ENCODE assay signal across 13 cellular contexts in genomic region chr10:97095701-97096300, GRCh38.
DNase-seq lines count a peak whose midpoint lies in the region; ATAC-seq and TF ChIP-seq lines count a peak whose summit lies in the region.
"Had no signal": no experiment of that assay in that cellular context is flagged by ENCODE, and none has a peak within 500 bp of the region (broad histone marks: within the 10 kb centered on the region; RNA-seq: fewer than 3 reads in every experiment).

No MANE protein-coding gene starts in this region.

- intact Hi-C loops in CD4-positive, alpha-beta T cell (cut with DNase I, micrococcal nuclease) = no loop called here

- 0 out of 2 replicates have a peak, but pooled peaks cover 5% of the 10 kb centered on the region for H3K9me3 ChIP-seq in BLaER1
- H3K9me3 ChIP-seq in CD8-positive, alpha-beta memory T cell (ENCODE audit: low read length) = no peaks in the 10 kb centered on the region
- H3K9me3 ChIP-seq in CD4-positive, alpha-beta T cell (ENCODE audit: control insufficient read depth, low read length) = no peaks in the 10 kb centered on the region

- POLR2A ChIA-PET in CD8-positive, alpha-beta memory T cell (lab: Charles Lee) = no interaction called here
- POLR2A ChIA-PET in CD4-positive, alpha-beta T cell (lab: Charles Lee) = no interaction called here

- peak overlapping the region; percentile 43; the same call in 1 of the 2 replicates for H3K4me3 ChIP-seq in BLaER1
- no peak overlapping the region for H3K4me3 ChIP-seq in CD8-positive, alpha-beta memory T cell (ENCODE audit: low read length)

- no peaks in the 10 kb centered on the region for H3K9me3 Mint-ChIP-seq in CD8-positive, alpha-beta memory T cell
- H3K9me3 Mint-ChIP-seq in brain (peaks cover 0 to 3% (median 0%) of the 10 kb centered on the region in 5 experiments), endothelial cell (ENCODE audit: unreplicated experiment) (no peaks in the 10 kb centered on the region)
- H3K9me3 Mint-ChIP-seq in natural killer cell treated with Interleukin-12 subunit alpha and Interleukin-12 subunit beta and Interleukin-15 and Interleukin-18, amount 100 ng/mL, for 72 hours = no peaks in the 10 kb centered on the region
- no peaks in the 10 kb centered on the region for H3K9me3 Mint-ChIP-seq in CD4-positive, alpha-beta T cell
- H3K9me3 Mint-ChIP-seq: mesothelial cell of epicardium had no signal

- H4K20me1 ChIP-seq in BLaER1 = peaks cover 52% of the 10 kb centered on the region

- H3K27ac ChIP-seq in BLaER1 = 0 out of 2 replicates have a peak overlapping the region, but pooled peaks have one; percentile 5
- H3K27ac ChIP-seq in CD8-positive, alpha-beta memory T cell (ENCODE audit: low read depth, low read length) = peak overlapping the region; percentile 24
- H3K27ac ChIP-seq in CD4-positive, alpha-beta T cell (ENCODE audit: low read depth, low read length) = no peak overlapping the region

- no peaks in the 10 kb centered on the region for H3K36me3 ChIP-seq in BLaER1
- no peaks in the 10 kb centered on the region for H3K36me3 ChIP-seq in CD8-positive, alpha-beta memory T cell (ENCODE audit: insufficient read depth, low read length)

- H3K9ac ChIP-seq in BLaER1 = no peak overlapping the region

- H3K27me3 ChIP-seq in BLaER1 = peaks cover 38% of the 10 kb centered on the region
- no peaks in the 10 kb centered on the region for H3K27me3 ChIP-seq in CD8-positive, alpha-beta memory T cell (ENCODE audit: insufficient read depth, low read length, poor library complexity, severe bottlenecking)
- no peaks in the 10 kb centered on the region for H3K27me3 ChIP-seq in CD4-positive, alpha-beta T cell (ENCODE audit: control insufficient read depth, insufficient read depth, low read length)

- ATAC-seq in natural killer cell treated with Interleukin-12 subunit alpha and Interleukin-12 subunit beta and Interleukin-15 and Interleukin-18, amount 100 ng/mL, for 72 hours = peak in 1 of 2 donors; percentile 17
- no peak for ATAC-seq in CD4-positive, alpha-beta T cell (ENCODE audit: poor library complexity)

- DNase-seq in CD8-positive, alpha-beta memory T cell = no peak
- DNase-seq in natural killer cell treated with Interleukin-12 subunit alpha and Interleukin-12 subunit beta and Interleukin-15 and Interleukin-18, amount 100 ng/mL, for 72 hours (ENCODE audit: low spot score) = no peak
- no peak for DNase-seq in endothelial cell (ENCODE audit: low spot score)
- DNase-seq in midbrain (lab: John Stamatoyannopoulos, UW) = no peak
- DNase-seq in CD4-positive, alpha-beta T cell = no peak
- DNase-seq: activated naive CD4-positive, alpha-beta T cell treated with Interleukin-2 at 50 U/mL for 16 hours; foreskin melanocyte; GDM1; Karpas-422; stimulated activated CD4-positive, alpha-beta T cell treated with anti-CD3 and anti-CD28 coated beads, Interleukin-15, amount 100 ng/mL, for 24 hours had no signal

- CTCF ChIA-PET in CD8-positive, alpha-beta memory T cell (lab: Charles Lee) = interaction anchor here (1.1 to 3.5 kb wide), 4 partner anchors 10 to 115 kb away, joined by 3 to 17 read pairs (median 8); no protein-coding TSS in a partner anchor
- CTCF ChIA-PET in CD4-positive, alpha-beta T cell (lab: Charles Lee) = no interaction called here

- peaks cover 2 to 5% of the 10 kb centered on the region in 2 donors for H3K27me3 Mint-ChIP-seq in CD8-positive, alpha-beta memory T cell
- H3K27me3 Mint-ChIP-seq in brain (peaks cover 63% of the 10 kb centered on the region), endothelial cell (ENCODE audit: unreplicated experiment) (peaks cover 5% of the 10 kb centered on the region)
- H3K27me3 Mint-ChIP-seq in natural killer cell treated with Interleukin-12 subunit alpha and Interleukin-12 subunit beta and Interleukin-15 and Interleukin-18, amount 100 ng/mL, for 72 hours = peaks cover 38 to 55% of the 10 kb centered on the region in 2 donors
- H3K27me3 Mint-ChIP-seq in CD4-positive, alpha-beta T cell = peaks cover 24% of the 10 kb centered on the region

- H3K4me3 Mint-ChIP-seq in CD8-positive, alpha-beta memory T cell = peak overlapping the region; percentile 61 to 89 (median 78)
- H3K4me3 Mint-ChIP-seq in brain (peak overlapping the region; percentile 43 to 72 (median 66)), endothelial cell (ENCODE audit: unreplicated experiment) (no peak overlapping the region)
- peak overlapping the region; percentile 62 for H3K4me3 Mint-ChIP-seq in natural killer cell treated with Interleukin-12 subunit alpha and Interleukin-12 subunit beta and Interleukin-15 and Interleukin-18, amount 100 ng/mL, for 72 hours
- no peak overlapping the region for H3K4me3 Mint-ChIP-seq in CD4-positive, alpha-beta T cell
- H3K4me3 Mint-ChIP-seq: mesothelial cell of epicardium had no signal

- peak overlapping the region; percentile 91 for H3K4me2 ChIP-seq in BLaER1

- TF ChIP-seq CTCF in brain (conservative IDR thresholded peaks at IDR 0.05) (no peak), endothelial cell (IDR thresholded peaks at IDR 0.05; ENCODE audit: unreplicated experiment) (no peak)
- TF ChIP-seq CTCF in CD4-positive, alpha-beta T cell (IDR thresholded peaks at IDR 0.05) = no peak

- H3K27ac Mint-ChIP-seq in CD8-positive, alpha-beta memory T cell = peak overlapping the region; percentile 70 to 94 (median 87)
- H3K27ac Mint-ChIP-seq in brain (peak overlapping the region; percentile 85 to 99 (median 94)), endothelial cell (ENCODE audit: unreplicated experiment) (no peak overlapping the region)
- H3K27ac Mint-ChIP-seq in natural killer cell treated with Interleukin-12 subunit alpha and Interleukin-12 subunit beta and Interleukin-15 and Interleukin-18, amount 100 ng/mL, for 72 hours = peak overlapping the region in 1 of 2 donors; percentile 47
- no peak overlapping the region for H3K27ac Mint-ChIP-seq in CD4-positive, alpha-beta T cell
- H3K27ac Mint-ChIP-seq: mesothelial cell of epicardium had no signal

- H3K36me3 Mint-ChIP-seq in CD8-positive, alpha-beta memory T cell = no peaks in the 10 kb centered on the region
- peaks cover 15% of the 10 kb centered on the region for H3K36me3 Mint-ChIP-seq in brain
- no peaks in the 10 kb centered on the region for H3K36me3 Mint-ChIP-seq in natural killer cell treated with Interleukin-12 subunit alpha and Interleukin-12 subunit beta and Interleukin-15 and Interleukin-18, amount 100 ng/mL, for 72 hours
- H3K36me3 Mint-ChIP-seq in endothelial cell (ENCODE audit: low read depth, unreplicated experiment) = no peaks in the 10 kb centered on the region
- H3K36me3 Mint-ChIP-seq in CD4-positive, alpha-beta T cell (ENCODE audit: low read depth) = no peaks in the 10 kb centered on the region
- H3K36me3 Mint-ChIP-seq: mesothelial cell of epicardium had no signal

- peaks cover 61% of the 10 kb centered on the region for H3K4me1 ChIP-seq in BLaER1
- peaks cover 22% of the 10 kb centered on the region for H3K4me1 ChIP-seq in CD8-positive, alpha-beta memory T cell (ENCODE audit: insufficient read depth, low read length)

- H3K4me1 Mint-ChIP-seq in CD8-positive, alpha-beta memory T cell = peaks cover 37 to 44% (median 43%) of the 10 kb centered on the region in 3 donors
- peaks cover 71% of the 10 kb centered on the region for H3K4me1 Mint-ChIP-seq in brain
- peaks cover 37% of the 10 kb centered on the region in 2 donors for H3K4me1 Mint-ChIP-seq in natural killer cell treated with Interleukin-12 subunit alpha and Interleukin-12 subunit beta and Interleukin-15 and Interleukin-18, amount 100 ng/mL, for 72 hours (ENCODE audit: low read depth in 2 of 2)
- peaks cover 35% of the 10 kb centered on the region for H3K4me1 Mint-ChIP-seq in endothelial cell (ENCODE audit: unreplicated experiment)
- peaks cover 7% of the 10 kb centered on the region for H3K4me1 Mint-ChIP-seq in CD4-positive, alpha-beta T cell (ENCODE audit: low read depth)

Comparison
In these comparisons a context has a peak if more than half of its experiments do, and no peak if none do; other contexts are left out.
1. H3K27ac Mint-ChIP-seq: peak in CD8-positive, alpha-beta memory T cell (8 of 8) and brain (5 of 5); none in endothelial cell (single experiment) and CD4-positive, alpha-beta T cell (single experiment).
2. H3K4me3 Mint-ChIP-seq: peak in CD8-positive, alpha-beta memory T cell (7 of 7), brain (5 of 5) and natural killer cell treated with Interleukin-12 subunit alpha and Interleukin-12 subunit beta and Interleukin-15 and Interleukin-18, amount 100 ng/mL, for 72 hours (single experiment); none in endothelial cell (single experiment) and CD4-positive, alpha-beta T cell (single experiment).